9 cellular contexts compared by ENCODE assay signal in genomic region chr12:56224954-56225353, GRCh38. TPM values are rescaled to one million over a fixed set of nuclear protein-coding genes. Genes with fewer than 3 reads are reported as not detected.
DNase-seq lines count a peak whose midpoint lies in the region; ATAC-seq and TF ChIP-seq lines count a peak whose summit lies in the region.
"Had no signal": no experiment of that assay in that cellular context is flagged by ENCODE, and none has a peak within 500 bp of the region (broad histone marks: within the 10 kb centered on the region; RNA-seq: fewer than 3 reads in every experiment).

No MANE protein-coding gene starts in this region.

- no peaks in the 10 kb centered on the region for H3K27me3 ChIP-seq in lower lobe of right lung (ENCODE audit: low read depth)

- H3K9me3 ChIP-seq in lower lobe of right lung, result no peaks in the 10 kb centered on the region

- H3K27ac ChIP-seq in lower lobe of right lung, result no peak overlapping the region

- DNase-seq in activated naive CD4-positive, alpha-beta T cell treated with anti-CD3 and anti-CD28 coated beads, Interleukin-2, amount 50 U/mL, for 16 hours, result no peak
- DNase-seq in astrocyte of the cerebellum (ENCODE audit: low read depth), result no peak
- DNase-seq in lower lobe of right lung, result no peak
- no peak for DNase-seq in type B pancreatic cell (ENCODE audit: extremely low spot score, unreplicated experiment)
- no peak for DNase-seq in DMS114 treated with DMSO at 0.1 percent for 48 hours (lab: John Stamatoyannopoulos, UW; ENCODE audit: unreplicated experiment)
- no peak for DNase-seq in C1 segment of cervical spinal cord (lab: John Stamatoyannopoulos, UW)

- peaks cover 14% of the 10 kb centered on the region for H3K36me3 ChIP-seq in lower lobe of right lung

- peak overlapping the region; percentile 75 for H3K4me3 ChIP-seq in astrocyte of the cerebellum (ENCODE audit: low read depth, low read length)
- H3K4me3 ChIP-seq in lower lobe of right lung, result peak overlapping the region; percentile 77

- H3K9me3 Mint-ChIP-seq in activated naive CD4-positive, alpha-beta T cell treated with anti-CD3 and anti-CD28 coated beads, Interleukin-2, amount 50 U/mL, for 24 hours, result no peaks in the 10 kb centered on the region
- H3K9me3 Mint-ChIP-seq in type B pancreatic cell, result no peaks in the 10 kb centered on the region

- intact Hi-C loops in lower lobe of right lung (cut with DNase I), result no loop called here

- peaks cover 40% of the 10 kb centered on the region for H3K4me1 ChIP-seq in lower lobe of right lung

- ATAC-seq in lower lobe of right lung (no peak), HG03354 (IDR thresholded peaks at IDR 0.05; ENCODE audit: poor library complexity, severe bottlenecking, unreplicated experiment) (no peak)

- H3K4me3 Mint-ChIP-seq in activated naive CD4-positive, alpha-beta T cell treated with anti-CD3 and anti-CD28 coated beads, Interleukin-2, amount 50 U/mL, for 24 hours, result peak overlapping the region; percentile 97
- peak overlapping the region; percentile 88 for H3K4me3 Mint-ChIP-seq in type B pancreatic cell

- H3K27me3 Mint-ChIP-seq in activated naive CD4-positive, alpha-beta T cell treated with anti-CD3 and anti-CD28 coated beads, Interleukin-2, amount 50 U/mL, for 24 hours, result no peaks in the 10 kb centered on the region
- no peaks in the 10 kb centered on the region for H3K27me3 Mint-ChIP-seq in type B pancreatic cell

- in situ Hi-C loops in astrocyte of the cerebellum (cut with HindIII; ENCODE audit: low sequenced_read_pairs), result loop anchor here (5.0 kb wide), 1 partner anchor 98 kb away; the partner anchor contains the start of gene ESYT1

- peaks cover 42% of the 10 kb centered on the region for H3K4me1 Mint-ChIP-seq in activated naive CD4-positive, alpha-beta T cell treated with anti-CD3 and anti-CD28 coated beads, Interleukin-2, amount 50 U/mL, for 24 hours
- peaks cover 37% of the 10 kb centered on the region for H3K4me1 Mint-ChIP-seq in type B pancreatic cell (ENCODE audit: unreplicated experiment)

- peaks cover 2% of the 10 kb centered on the region for H3K36me3 Mint-ChIP-seq in activated naive CD4-positive, alpha-beta T cell treated with anti-CD3 and anti-CD28 coated beads, Interleukin-2, amount 50 U/mL, for 24 hours
- no peaks in the 10 kb centered on the region for H3K36me3 Mint-ChIP-seq in type B pancreatic cell

- TF ChIP-seq CTCF in astrocyte of the cerebellum (IDR thresholded peaks at IDR 0.05; ENCODE audit: low read depth, low read length, missing control alignments) (no peak), lower lobe of right lung (IDR thresholded peaks at IDR 0.05) (no peak), type B pancreatic cell (conservative IDR thresholded peaks at IDR 0.05) (no peak)

- peak overlapping the region; percentile 85 for H3K27ac Mint-ChIP-seq in activated naive CD4-positive, alpha-beta T cell treated with anti-CD3 and anti-CD28 coated beads, Interleukin-2, amount 50 U/mL, for 24 hours
- H3K27ac Mint-ChIP-seq in type B pancreatic cell, result peak overlapping the region; percentile 95

RNA-seq across cellular contexts. Expression of gene NABP2, which starts 0.8 kb away (rescaled TPM):
- total RNA-seq in lower lobe of right lung (20.9 TPM), type B pancreatic cell (ENCODE audit: low replicate concordance) (37.5 and 40.0 TPM in 2 replicates)

RNA-seq across cellular contexts. Expression of gene RNF41, which starts 3.2 kb away (rescaled TPM):
- total RNA-seq in lower lobe of right lung (49.8 TPM), type B pancreatic cell (ENCODE audit: low replicate concordance) (33.7 and 37.7 TPM in 2 replicates)

RNA-seq across cellular contexts. Expression of gene SLC39A5, which starts 4.9 kb away (rescaled TPM):
- total RNA-seq in lower lobe of right lung (not detected), type B pancreatic cell (ENCODE audit: low replicate concordance) (23.0 and 37.7 TPM in 2 replicates)
- total RNA-seq: LHCN-M2 had no signal

RNA-seq across cellular contexts. Expression of gene ANKRD52, which starts 33.2 kb away (rescaled TPM):
- total RNA-seq in lower lobe of right lung (27.8 TPM), type B pancreatic cell (ENCODE audit: low replicate concordance) (52.9 and 56.1 TPM in 2 replicates)

RNA-seq across cellular contexts. Expression of gene SMARCC2, which starts 35.7 kb away (rescaled TPM):
- total RNA-seq in lower lobe of right lung, result 115 TPM
- total RNA-seq in type B pancreatic cell (ENCODE audit: low replicate concordance), result 92.8 and 147 TPM in 2 replicates

Comparison
In these comparisons a context has a peak if more than half of its experiments do, and no peak if none do; other contexts are left out.
1. RNA of gene SLC39A5, which starts 4.9 kb away (total RNA-seq): 23.0 to 37.7 TPM in type B pancreatic cell; not detected in lower lobe of right lung (single experiment); every median in the first group is over 10 times any median in the second.